9 cellular contexts compared by ENCODE assay signal in genomic region chr10:97500297-97500575, GRCh38. TPM values are rescaled to one million over a fixed set of nuclear protein-coding genes. Genes with fewer than 3 reads are reported as not detected.
A peak's percentile ranks its signal among the peaks of the same experiment; 100 is the strongest.
DNase-seq lines count a peak whose midpoint lies in the region; ATAC-seq and TF ChIP-seq lines count a peak whose summit lies in the region.
"Had no signal": no experiment of that assay in that cellular context is flagged by ENCODE, and none has a peak within 500 bp of the region (broad histone marks: within the 10 kb centered on the region; RNA-seq: fewer than 3 reads in every experiment).

No MANE protein-coding gene starts in this region.

- H3K27ac Mint-ChIP-seq in natural killer cell treated with Interleukin-12 subunit alpha and Interleukin-12 subunit beta and Interleukin-15 and Interleukin-18, amount 100 ng/mL, for 72 hours, result no peak overlapping the region

- H3K4me1 ChIP-seq in IMR-90 (ENCODE audit: control insufficient read depth, insufficient read depth, low read length), result peaks cover 4% of the 10 kb centered on the region

- peaks cover 27% of the 10 kb centered on the region for H3K9me1 ChIP-seq in IMR-90 (ENCODE audit: insufficient read depth, low read length)

- TF ChIP-seq RAD21 in IMR-90 (IDR thresholded peaks at IDR 0.05; ENCODE audit: low read length), result no peak

- BruUV-seq in IMR-90 (replicated peaks; lab: Mats Ljungman, UMichigan), result no TSS peak

- H3K79me1 ChIP-seq in IMR-90 (ENCODE audit: low read depth in 1 of 2, low read length in 2 of 2), result peaks cover 36 to 77% of the 10 kb centered on the region in 2 experiments

- H4K20me1 ChIP-seq in IMR-90 (ENCODE audit: insufficient read depth, low read length), result peaks cover 57% of the 10 kb centered on the region

- 100% methylated on average over 1 of the region's 2 CpGs; no CpG with 5 or more reads in 1 of the 2 experiments for WGBS in IMR-90 (ENCODE audit: extremely low coverage in 2 of 2, insufficient read length in 1 of 2), 2 experiments

- peak overlapping the region; percentile 20 to 59; a peak in 2 of 4 replicates for H4K8ac ChIP-seq in IMR-90 (ENCODE audit: low read depth in 2 of 2, low read length in 2 of 2)

- peaks cover 19 to 27% of the 10 kb centered on the region in 2 donors for H3K27me3 Mint-ChIP-seq in natural killer cell treated with Interleukin-12 subunit alpha and Interleukin-12 subunit beta and Interleukin-15 and Interleukin-18, amount 100 ng/mL, for 72 hours

- CTCF ChIA-PET in IMR-90 (lab: Yijun Ruan, JAX), result interaction anchor here (1.0 kb wide), 1 partner anchor 53 kb away, joined by 3 read pairs; no protein-coding TSS in a partner anchor

- dilution Hi-C loops in IMR-90 (cut with HindIII; ENCODE audit: low sequenced_read_pairs, unreplicated experiment), result no loop called here

- TF ChIP-seq CTCF in AG09309 (IDR thresholded peaks at IDR 0.05; ENCODE audit: control insufficient read depth, insufficient read depth, low read depth, low read length, missing control alignments) (no peak), IMR-90 (conservative IDR thresholded peaks at IDR 0.05; ENCODE audit: low read depth, low read length) (no peak), epithelial cell of esophagus (IDR thresholded peaks at IDR 0.05; ENCODE audit: insufficient read depth, low read depth, low read length, missing control alignments) (no peak)

- DNase-seq in AG09309 (ENCODE audit: low read depth) (no peak), IMR-90 (no peak), epithelial cell of esophagus (ENCODE audit: low read depth) (no peak), AG08395 (ENCODE audit: low spot score) (no peak), HT-29 (ENCODE audit: low spot score) (no peak)
- no peak for DNase-seq in natural killer cell treated with Interleukin-12 subunit alpha and Interleukin-12 subunit beta and Interleukin-15 and Interleukin-18, amount 100 ng/mL, for 72 hours (ENCODE audit: low spot score)
- DNase-seq in stimulated activated naive CD4-positive, alpha-beta T cell treated with Interleukin-2 at 50 U/mL for 16 hours (lab: John Stamatoyannopoulos, UW), result no peak
- DNase-seq: effector CD8-positive, alpha-beta T cell had no signal

- peak overlapping the region; percentile 79 for H3K23ac ChIP-seq in IMR-90 (ENCODE audit: low read depth, low read length)

- H2BK20ac ChIP-seq in IMR-90 (ENCODE audit: low read depth, low read length), result peak overlapping the region; percentile 41

- no peak overlapping the region; the same call in 2 of the 3 replicates for H2BK15ac ChIP-seq in IMR-90 (ENCODE audit: low read depth, low read length)

- TF ChIP-seq POLR2A in IMR-90 (IDR thresholded peaks at IDR 0.05; ENCODE audit: low read depth, low read length), result no peak

- no peaks in the 10 kb centered on the region for H3K36me3 Mint-ChIP-seq in natural killer cell treated with Interleukin-12 subunit alpha and Interleukin-12 subunit beta and Interleukin-15 and Interleukin-18, amount 100 ng/mL, for 72 hours

- peak overlapping the region; percentile 85 for H3K14ac ChIP-seq in IMR-90 (replicated peaks; ENCODE audit: low read depth, low read length)

- H3K4me3 ChIP-seq in AG09309 (ENCODE audit: control insufficient read depth, low read depth, low read length) (peak overlapping the region; percentile 97), IMR-90 (ENCODE audit: insufficient read depth, low read depth, low read length) (peak overlapping the region; percentile 82), epithelial cell of esophagus (ENCODE audit: low read length) (peak overlapping the region; percentile 98)

- in situ Hi-C loops in IMR-90 (cut with MboI; ENCODE audit: low sequenced_read_pairs), result no loop called here

- peak overlapping the region; percentile 58; the same call in 1 of the 2 replicates for H3K4ac ChIP-seq in IMR-90 (ENCODE audit: low read depth, low read length)

- peak overlapping the region; percentile 21; the same call in 1 of the 2 replicates for H2BK120ac ChIP-seq in IMR-90 (ENCODE audit: low read depth, low read length)

- no peaks in the 10 kb centered on the region for H3K9me3 ChIP-seq in IMR-90 (ENCODE audit: control insufficient read depth, insufficient read depth, low read length)

- H2BK5ac ChIP-seq in IMR-90 (ENCODE audit: low read depth, low read length, poor library complexity, severe bottlenecking), result peak overlapping the region; percentile 32

- POLR2A ChIA-PET in IMR-90 (lab: Charles Lee; ENCODE audit: unreplicated experiment), result no interaction called here

- peak overlapping the region; percentile 63; the same call in 1 of the 2 replicates for H3K56ac ChIP-seq in IMR-90 (ENCODE audit: extremely low read depth, insufficient read depth, low read length)

- peak overlapping the region; percentile 15; the same call in 1 of the 2 replicates for H3K18ac ChIP-seq in IMR-90 (ENCODE audit: low read depth, low read length)

- H2AK9ac ChIP-seq in IMR-90 (replicated peaks; ENCODE audit: low read depth, low read length, poor library complexity), result peak overlapping the region; percentile 43

- H3K27me3 ChIP-seq in IMR-90 (ENCODE audit: control insufficient read depth, insufficient read depth, low read length), result no peaks in the 10 kb centered on the region

- peak overlapping the region; percentile 88 for H2AFZ ChIP-seq in IMR-90 (replicated peaks; ENCODE audit: low read length, poor library complexity)

- peak overlapping the region; percentile 85 for H3K9ac ChIP-seq in IMR-90 (ENCODE audit: low read depth, low read length)

- intact Hi-C loops in IMR-90 (cut with micrococcal nuclease), result no loop called here

- ATAC-seq in IMR-90 (ENCODE audit: low read depth), result no peak
- no peak for ATAC-seq in natural killer cell treated with Interleukin-12 subunit alpha and Interleukin-12 subunit beta and Interleukin-15 and Interleukin-18, amount 100 ng/mL, for 72 hours
- ATAC-seq in GM21447 (IDR thresholded peaks at IDR 0.05; ENCODE audit: unreplicated experiment), result no peak

- H3K4me3 Mint-ChIP-seq in natural killer cell treated with Interleukin-12 subunit alpha and Interleukin-12 subunit beta and Interleukin-15 and Interleukin-18, amount 100 ng/mL, for 72 hours, result peak overlapping the region; percentile 53

- no peaks in the 10 kb centered on the region for H3K9me3 Mint-ChIP-seq in natural killer cell treated with Interleukin-12 subunit alpha and Interleukin-12 subunit beta and Interleukin-15 and Interleukin-18, amount 100 ng/mL, for 72 hours

- H2AK5ac ChIP-seq in IMR-90 (ENCODE audit: low read depth, low read length), result peak overlapping the region; percentile 74; the same call in 1 of the 2 replicates

- H3K4me1 Mint-ChIP-seq in natural killer cell treated with Interleukin-12 subunit alpha and Interleukin-12 subunit beta and Interleukin-15 and Interleukin-18, amount 100 ng/mL, for 72 hours (ENCODE audit: low read depth in 2 of 2), result peaks cover 15 to 43% of the 10 kb centered on the region in 2 donors

- peak overlapping the region; percentile 48; the same call in 1 of the 2 replicates for H4K91ac ChIP-seq in IMR-90 (ENCODE audit: insufficient read depth, low read depth, low read length)

- 0 out of 2 replicates have a peak, but pooled peaks cover 2% of the 10 kb centered on the region for H3K36me3 ChIP-seq in IMR-90 (ENCODE audit: control insufficient read depth, insufficient read depth, low read length)

- H3K27ac ChIP-seq in IMR-90 (ENCODE audit: insufficient read depth, low read length), result peak overlapping the region; percentile 79

- H4K5ac ChIP-seq in IMR-90 (ENCODE audit: low read depth, low read length), result peak overlapping the region; percentile 13; the same call in 1 of the 2 replicates

- H3K4me2 ChIP-seq in IMR-90 (ENCODE audit: low read depth, low read length), result peak overlapping the region; percentile 94

TF ChIP-seq in IMR-90, 13 proteins besides CTCF, POLR2A, EP300 and RAD21 (continues in another document):
- TF ChIP-seq USF2 (IDR thresholded peaks at IDR 0.05; ENCODE audit: low read depth, low read length) (no peak), CHD1 (IDR thresholded peaks at IDR 0.05; ENCODE audit: low read depth, low read length) (no peak), SMC3 (IDR thresholded peaks at IDR 0.05; ENCODE audit: low read depth, low read length) (no peak)

RNA-seq across cellular contexts. Expression of gene UBTD1, which starts 1.5 kb away (rescaled TPM):
- 21.9 TPM in 2 replicates for total RNA-seq in IMR-90 (2012; rRNA removed)
- 44.9 and 57.5 TPM in 2 replicates for polyA plus RNA-seq in IMR-90 (2012; rRNA removed)
- 57.1 and 67.3 TPM in 2 replicates for polyA plus RNA-seq in IMR-90 (2012; cell fraction: cytosol; rRNA removed)
- 17.2 and 37.0 TPM in 2 replicates for polyA plus RNA-seq in IMR-90 (2012; cell fraction: nucleus; rRNA removed; ENCODE audit: low replicate concordance)
- 1 to 10 TPM; 3.3 to 5.6 TPM for total RNA-seq in natural killer cell treated with Interleukin-12 subunit alpha and Interleukin-12 subunit beta and Interleukin-15 and Interleukin-18, amount 100 ng/mL, for 72 hours
- 21.2 and 23.5 TPM in 2 replicates for total RNA-seq in HT-29 (2014; rRNA removed; shearing (Covaris generic))

RNA-seq across cellular contexts. Expression of gene MMS19, which starts 2.0 kb away (rescaled TPM):
- total RNA-seq in IMR-90 (2012; rRNA removed), result 55.3 and 70.1 TPM in 2 replicates
- polyA plus RNA-seq in IMR-90 (2012; rRNA removed), result 72.7 TPM in 2 replicates
- polyA plus RNA-seq in IMR-90 (2012; cell fraction: cytosol; rRNA removed), result 36.0 and 61.2 TPM in 2 replicates
- polyA plus RNA-seq in IMR-90 (2012; cell fraction: nucleus; rRNA removed; ENCODE audit: low replicate concordance), result 186 and 281 TPM in 2 replicates
- total RNA-seq in natural killer cell treated with Interleukin-12 subunit alpha and Interleukin-12 subunit beta and Interleukin-15 and Interleukin-18, amount 100 ng/mL, for 72 hours, result 10 to 100 TPM; 66.3 to 95.6 TPM
- total RNA-seq in HT-29 (2014; rRNA removed; shearing (Covaris generic)), result 78.7 and 103 TPM in 2 replicates

RNA-seq across cellular contexts. Expression of gene ZDHHC16, which starts 54.3 kb away (rescaled TPM):
- total RNA-seq in IMR-90 (2012; rRNA removed), result 51.7 and 64.0 TPM in 2 replicates
- 54.7 and 57.9 TPM in 2 replicates for polyA plus RNA-seq in IMR-90 (2012; rRNA removed)
- polyA plus RNA-seq in IMR-90 (2012; cell fraction: cytosol; rRNA removed), result 66.8 and 68.0 TPM in 2 replicates
- 71.0 and 71.9 TPM in 2 replicates for polyA plus RNA-seq in IMR-90 (2012; cell fraction: nucleus; rRNA removed; ENCODE audit: low replicate concordance)
- 10 to 100 TPM; 43.6 to 61.2 TPM for total RNA-seq in natural killer cell treated with Interleukin-12 subunit alpha and Interleukin-12 subunit beta and Interleukin-15 and Interleukin-18, amount 100 ng/mL, for 72 hours
- total RNA-seq in HT-29 (2014; rRNA removed; shearing (Covaris generic)), result 43.8 and 48.4 TPM in 2 replicates

RNA-seq across cellular contexts. Expression of gene EXOSC1, which starts 54.4 kb away (rescaled TPM):
- total RNA-seq in IMR-90 (2012; rRNA removed), result 47.2 and 51.6 TPM in 2 replicates
- polyA plus RNA-seq in IMR-90 (2012; rRNA removed), result 48.8 and 49.7 TPM in 2 replicates
- 30.9 and 51.0 TPM in 2 replicates for polyA plus RNA-seq in IMR-90 (2012; cell fraction: cytosol; rRNA removed)
- 14.5 and 25.7 TPM in 2 replicates for polyA plus RNA-seq in IMR-90 (2012; cell fraction: nucleus; rRNA removed; ENCODE audit: low replicate concordance)
- total RNA-seq in natural killer cell treated with Interleukin-12 subunit alpha and Interleukin-12 subunit beta and Interleukin-15 and Interleukin-18, amount 100 ng/mL, for 72 hours, result 10 to 100 TPM; 51.0 to 64.5 TPM
- 35.6 and 44.3 TPM in 2 replicates for total RNA-seq in HT-29 (2014; rRNA removed; shearing (Covaris generic))
